27 cellular contexts compared by ENCODE assay signal in the genomic region with DNA sequence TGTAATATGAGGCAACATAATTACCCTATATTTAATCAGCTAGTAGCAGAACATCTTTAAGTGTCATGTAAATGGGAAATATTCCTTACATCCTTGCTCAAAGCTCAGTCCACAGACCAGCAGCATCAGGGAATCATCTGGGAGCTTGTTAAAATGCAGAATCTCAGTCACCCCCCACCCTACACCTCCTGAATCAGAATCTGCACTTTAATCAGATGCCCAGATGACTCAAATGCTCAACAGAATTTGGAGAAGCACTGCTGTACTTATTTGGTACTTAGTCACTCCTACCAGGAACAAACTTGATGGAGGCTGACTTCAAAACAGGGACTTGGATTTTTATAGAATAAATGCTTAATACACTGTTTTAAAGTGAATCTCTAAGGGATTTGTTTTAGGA.
"Had no signal": no experiment of that assay in that cellular context is flagged by ENCODE, and none has a peak within 500 bp of the region (broad histone marks: within the 10 kb centered on the region; RNA-seq: fewer than 3 reads in every experiment).

No MANE protein-coding gene starts in this region.

- ATAC-seq: natural killer cell; psoas muscle; right cardiac atrium; sciatic nerve; stimulated activated naive B cell treated with anti-CD40 and anti-IgM and Interleukin-4, amounts not matched to agents 10 μg/mL and 1 μg/mL and 100 μg/mL, for 72 hours; stimulated activated naive CD8-positive, alpha-beta T cell treated with anti-CD3 and anti-CD28 coated beads, Interleukin-15, Interleukin-2, amounts not matched to agents 100 U/mL and 50 U/mL, for 24 hours had no signal

- H3K79me2 ChIP-seq: parathyroid adenoma had no signal

- H2AFZ ChIP-seq: neural progenitor cell, parathyroid adenoma had no signal

- H3K4me2 ChIP-seq: neural progenitor cell had no signal

- H3K9ac ChIP-seq: neural progenitor cell, parathyroid adenoma had no signal

- H3K27ac ChIP-seq: left ventricle myocardium inferior, neural progenitor cell, neutrophil, parathyroid adenoma, psoas muscle, skin epidermis, stomach, transverse colon, upper lobe of left lung, vagina had no signal

- H3K9me3 ChIP-seq: left ventricle myocardium inferior, neutrophil, psoas muscle, stomach, transverse colon, upper lobe of left lung, vagina had no signal

- H3K4me3 ChIP-seq: left ventricle myocardium inferior, lung, neural progenitor cell, psoas muscle, skin epidermis, stomach, transverse colon, upper lobe of left lung, vagina had no signal

- H3K4me1 ChIP-seq: left ventricle myocardium inferior, neural progenitor cell, parathyroid adenoma, psoas muscle, stomach, transverse colon, upper lobe of left lung, vagina had no signal

- DNase-seq: immature natural killer cell; kidney; left ventricle myocardium inferior; mesendoderm; naive B cell; natural killer cell; nephron progenitor cell; occipital lobe; psoas muscle; retina; right cardiac atrium; stimulated activated CD4-positive, alpha-beta T cell treated with anti-CD3 and anti-CD28 coated beads, Interleukin-12 subunit alpha, Interleukin-12 subunit beta, amount 100 ng/mL, for 4 hours; stimulated activated CD4-positive, alpha-beta T cell treated with anti-CD3 and anti-CD28 coated beads, Interleukin-15, amount 100 ng/mL, for 24 hours; stimulated activated CD4-positive, alpha-beta T cell treated with anti-CD3 and anti-CD28 coated beads, Interleukin-2, amount 100 ng/mL, for 24 hours; stimulated activated CD4-positive, alpha-beta T cell treated with anti-CD3 and anti-CD28 coated beads, Interleukin-4, amount 100 ng/mL, for 1 hour; stimulated activated naive B cell treated with anti-CD40 and anti-IgM and Interleukin-4, amounts not matched to agents 10 μg/mL and 1 μg/mL and 100 μg/mL, for 72 hours; stimulated activated naive CD8-positive, alpha-beta T cell treated with anti-CD3 and anti-CD28 coated beads, Interleukin-15, Interleukin-2, amounts not matched to agents 100 U/mL and 50 U/mL, for 24 hours; stomach; transverse colon; upper lobe of left lung had no signal

- H3K27me3 ChIP-seq: neural progenitor cell, neutrophil, stomach, transverse colon, upper lobe of left lung, vagina had no signal

- H3K36me3 ChIP-seq: left ventricle myocardium inferior, neural progenitor cell, neutrophil, stomach, transverse colon, upper lobe of left lung, vagina had no signal
